In the genomic region with DNA sequence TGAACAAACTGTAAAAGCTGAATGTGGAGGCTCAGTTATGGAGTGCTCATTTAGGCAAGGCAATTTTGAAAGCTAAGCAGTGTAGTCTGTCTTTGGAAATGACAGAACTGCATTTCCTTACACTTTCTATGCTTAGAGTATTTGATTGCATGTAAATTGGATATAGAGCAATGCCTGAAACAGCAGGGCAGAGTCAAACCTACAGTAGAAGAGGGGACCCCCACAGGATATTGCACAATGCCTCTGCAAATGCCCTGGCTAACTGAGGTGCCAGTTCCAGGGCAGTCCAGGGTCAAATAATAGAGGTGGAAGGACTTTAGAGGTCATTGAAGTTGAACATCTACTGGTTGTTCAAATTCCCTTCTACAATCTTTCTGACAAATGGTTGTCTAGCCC, we compare ENCODE assay signal across 23 cellular contexts. TPM values are rescaled to one million over a fixed set of nuclear protein-coding genes. Genes with fewer than 3 reads are reported as not detected.
"Had no signal": no experiment of that assay in that cellular context is flagged by ENCODE, and none has a peak within 500 bp of the region (broad histone marks: within the 10 kb centered on the region; RNA-seq: fewer than 3 reads in every experiment).

No MANE protein-coding gene starts in this region.

- H3K27ac ChIP-seq: brain microvascular endothelial cell, epithelial cell of prostate, psoas muscle, stomach, thoracic aorta had no signal

- H3K36me3 Mint-ChIP-seq: activated naive CD4-positive, alpha-beta T cell treated with anti-CD3 and anti-CD28 coated beads, Interleukin-2, amount 50 U/mL, for 24 hours had no signal

- FAIRE-seq: frontal cortex had no signal

- H3K9me3 ChIP-seq: psoas muscle, stomach, thoracic aorta had no signal

- DNase-seq: activated CD4-positive, alpha-beta T cell treated with anti-CD3 and anti-CD28 coated beads for 48 hours; activated CD8-positive, alpha-beta T cell treated with anti-CD3 and anti-CD28 coated beads for 36 hours; activated effector memory CD4-positive, alpha-beta T cell treated with anti-CD3 and anti-CD28 coated beads, Interleukin-2, amount 50 U/mL, for 16 hours; activated T-cell treated with anti-CD3 and anti-CD28 coated beads, Interleukin-2, amount 50 U/mL, for 4 hours; amniotic stem cell; brain microvascular endothelial cell; cortex of kidney; effector memory CD4-positive, alpha-beta T cell; islet precursor cell; naive thymus-derived CD4-positive, alpha-beta T cell; psoas muscle; stimulated activated CD4-positive, alpha-beta T cell treated with anti-CD3 and anti-CD28 coated beads, Interleukin-1b, Interleukin-23, amount 100 ng/mL, for 48 hours; stomach; T-helper 2 cell had no signal

- H3K9me3 Mint-ChIP-seq: activated CD8-positive, alpha-beta T cell treated with anti-CD3 and anti-CD28 coated beads for 36 hours; activated naive CD4-positive, alpha-beta T cell treated with anti-CD3 and anti-CD28 coated beads, Interleukin-2, amount 50 U/mL, for 24 hours; activated T-cell treated with anti-CD3 and anti-CD28 coated beads, Interleukin-2, amount 50 U/mL, for 4 hours; central memory CD8-positive, alpha-beta T cell had no signal

- H3K4me3 Mint-ChIP-seq: activated T-cell treated with anti-CD3 and anti-CD28 coated beads, Interleukin-2, amount 50 U/mL, for 4 hours; central memory CD8-positive, alpha-beta T cell had no signal

- H3K4me3 ChIP-seq: psoas muscle, stomach had no signal

- H3K36me3 ChIP-seq: brain microvascular endothelial cell, stomach, thoracic aorta had no signal

- ATAC-seq: activated CD8-positive, alpha-beta T cell treated with anti-CD3 and anti-CD28 coated beads for 36 hours; activated T-cell treated with anti-CD3 and anti-CD28 coated beads, Interleukin-2, amount 50 U/mL, for 4 hours; left lobe of liver; naive thymus-derived CD4-positive, alpha-beta T cell; psoas muscle; sciatic nerve had no signal

- H3K27ac Mint-ChIP-seq: activated CD8-positive, alpha-beta T cell treated with anti-CD3 and anti-CD28 coated beads for 36 hours; activated naive CD4-positive, alpha-beta T cell treated with anti-CD3 and anti-CD28 coated beads, Interleukin-2, amount 50 U/mL, for 24 hours; naive thymus-derived CD4-positive, alpha-beta T cell had no signal

RNA-seq across cellular contexts. Expression of a gene that starts 2.2 kb away (rescaled TPM):
- total RNA-seq: activated T-cell treated with anti-CD3 and anti-CD28 coated beads, Interleukin-2, amount 50 U/mL, for 4 hours; lung microvascular endothelial cell; mononuclear cell had no signal
- polyA plus RNA-seq: naive thymus-derived CD4-positive, alpha-beta T cell had no signal
